ENCODE assay signal across 7 cellular contexts in genomic region chr18:49812321-49813070, GRCh38. TPM values are rescaled to one million over a fixed set of nuclear protein-coding genes. Genes with fewer than 3 reads are reported as not detected.
DNase-seq lines count a peak whose midpoint lies in the region; ATAC-seq and TF ChIP-seq lines count a peak whose summit lies in the region.

No MANE protein-coding gene starts in this region.

- in situ Hi-C loops in GM13977 (cut with MboI; ENCODE audit: low pct_unique_long_range_greater_than_20kb, low sequenced_read_pairs, unreplicated experiment) = no loop called here

- H3K36me3 Mint-ChIP-seq in naive B cell = peaks cover under 1 to 11% of the 10 kb centered on the region in 2 donors

- peak overlapping the region; percentile 83 to 99 (median 96) for H3K4me3 Mint-ChIP-seq in naive B cell

- DNase-seq in GM13977 (ENCODE audit: low spot score) = peak; percentile 7
- DNase-seq in NCI-H748 (lab: John Stamatoyannopoulos, UW; ENCODE audit: unreplicated experiment) = peak; percentile 57
- DNase-seq in coronary artery (ENCODE audit: low spot score) = no peak
- no peak for DNase-seq in naive B cell

- no peaks in the 10 kb centered on the region for H3K27me3 Mint-ChIP-seq in naive B cell

- TF ChIP-seq CTCF in GM13977 (IDR thresholded peaks at IDR 0.05; ENCODE audit: extremely low read depth, insufficient read depth, missing control alignments) = no peak
- no peak for TF ChIP-seq CTCF in coronary artery (IDR thresholded peaks at IDR 0.05)

- H3K4me1 Mint-ChIP-seq in naive B cell = peaks cover 23 to 32% (median 30%) of the 10 kb centered on the region in 3 donors

- H3K9me3 Mint-ChIP-seq in naive B cell = peaks cover 4 to 24% (median 12%) of the 10 kb centered on the region in 7 donors

- peak overlapping the region; percentile 93 for H3K4me3 ChIP-seq in coronary artery

- H3K27ac ChIP-seq in coronary artery = peak overlapping the region; percentile 85 to 96

- ATAC-seq in naive B cell (ENCODE audit: low read depth in 2 of 2) (no peak), HG02852 (IDR thresholded peaks at IDR 0.05; ENCODE audit: unreplicated experiment) (no peak), HG03520 (IDR thresholded peaks at IDR 0.05; ENCODE audit: unreplicated experiment) (no peak), GM19328 (IDR thresholded peaks at IDR 0.05; ENCODE audit: unreplicated experiment) (no peak)

- H3K27ac Mint-ChIP-seq in naive B cell = peak overlapping the region in 5 of 6 donors; percentile 10 to 94 (median 87)

RNA-seq across cellular contexts. Expression of gene ACAA2, which starts 0.8 kb away (rescaled TPM):
- 100 to 1,000 TPM in 1 of 6 donors, 10 to 100 TPM in 5; 34.5 to 100 (median 43.5) TPM for polyA plus RNA-seq in naive B cell (ENCODE audit: low read depth in 6 of 6)

Comparison
In these comparisons a context has a peak if more than half of its experiments do, and no peak if none do; other contexts are left out.
1. DNase-seq: peak in GM13977 (single experiment) and NCI-H748 (single experiment); none in coronary artery (single experiment) and naive B cell (single experiment).